ENCODE assay signal across 14 cellular contexts in genomic region chr3:47089605-47090004, GRCh38.
"Had no signal": no experiment of that assay in that cellular context is flagged by ENCODE, and none has a peak within 500 bp of the region (broad histone marks: within the 10 kb centered on the region; RNA-seq: fewer than 3 reads in every experiment).

No MANE protein-coding gene starts in this region.

- H3K27ac ChIP-seq: left ventricle myocardium inferior, SK-N-MC had no signal

- H3K9me3 Mint-ChIP-seq: activated CD4-positive, alpha-beta memory T cell treated with anti-CD3 and anti-CD28 coated beads, Interleukin-2, amount 10 ng/mL, durations not matched to agents 7 days and 5 days; activated naive CD8-positive, alpha-beta T cell treated with anti-CD3 and anti-CD28 coated beads for 36 hours; memory B cell; neural crest cell had no signal

- ATAC-seq: activated CD4-positive, CD25-positive, alpha-beta regulatory T cell treated with anti-CD3 and anti-CD28 coated beads, Interleukin-2, amount 50 U/mL, for 24 hours; Right ventricle myocardium inferior had no signal

- DNase-seq: activated CD4-positive, alpha-beta memory T cell treated with anti-CD3 and anti-CD28 coated beads, Interleukin-2, amount 10 ng/mL, durations not matched to agents 7 days and 5 days; activated CD8-positive, alpha-beta memory T cell treated with anti-CD3 and anti-CD28 coated beads, Interleukin-2, amount 50 U/mL, for 48 hours; activated naive CD8-positive, alpha-beta T cell treated with anti-CD3 and anti-CD28 coated beads for 36 hours; anterior cingulate cortex; left ventricle myocardium inferior; retina; stimulated activated CD4-positive, alpha-beta T cell treated with anti-CD3 and anti-CD28 coated beads, Interleukin-4, amount 100 ng/mL, for 4 hours; substantia nigra; trophoblast cell had no signal

- H3K4me1 Mint-ChIP-seq: neural crest cell had no signal

- H3K4me1 ChIP-seq: left ventricle myocardium inferior had no signal

- H3K4me3 Mint-ChIP-seq: activated CD4-positive, alpha-beta memory T cell treated with anti-CD3 and anti-CD28 coated beads, Interleukin-2, amount 10 ng/mL, durations not matched to agents 7 days and 5 days; activated naive CD8-positive, alpha-beta T cell treated with anti-CD3 and anti-CD28 coated beads for 36 hours; memory B cell; neural crest cell had no signal

- H3K4me3 ChIP-seq: left ventricle myocardium inferior, SK-N-MC had no signal

- H3K27me3 Mint-ChIP-seq: activated CD4-positive, alpha-beta memory T cell treated with anti-CD3 and anti-CD28 coated beads, Interleukin-2, amount 10 ng/mL, durations not matched to agents 7 days and 5 days; activated naive CD8-positive, alpha-beta T cell treated with anti-CD3 and anti-CD28 coated beads for 36 hours; memory B cell had no signal

- H3K9me3 ChIP-seq: left ventricle myocardium inferior had no signal

- H3K27ac Mint-ChIP-seq: activated CD4-positive, alpha-beta memory T cell treated with anti-CD3 and anti-CD28 coated beads, Interleukin-2, amount 10 ng/mL, durations not matched to agents 7 days and 5 days; activated naive CD8-positive, alpha-beta T cell treated with anti-CD3 and anti-CD28 coated beads for 36 hours; memory B cell had no signal
